8 cellular contexts compared by ENCODE assay signal in the genomic region with DNA sequence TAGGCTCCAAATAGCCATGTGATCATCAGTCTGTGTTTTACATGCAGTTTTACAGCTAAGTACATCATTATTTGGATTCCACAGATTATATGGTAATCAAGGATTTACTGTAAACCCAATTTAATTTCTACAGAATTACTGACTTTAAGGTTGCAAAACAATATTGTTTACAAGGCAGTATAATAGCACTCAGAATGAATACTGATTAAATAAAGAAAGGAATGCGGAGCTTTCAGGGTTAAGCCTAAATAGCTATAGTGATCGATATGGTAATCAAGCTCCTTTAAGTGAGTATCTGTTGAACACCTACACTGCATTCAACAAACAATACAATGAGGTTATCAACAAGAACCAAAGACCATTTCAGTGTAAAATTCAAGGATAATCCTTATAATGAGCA.
"Had no signal": no experiment of that assay in that cellular context is flagged by ENCODE, and none has a peak within 500 bp of the region (broad histone marks: within the 10 kb centered on the region; RNA-seq: fewer than 3 reads in every experiment).

No MANE protein-coding gene starts in this region.

- H3K27ac ChIP-seq: HL-60 had no signal

- H3K27ac Mint-ChIP-seq: IgD-negative memory B cell had no signal

- H3K4me3 ChIP-seq: K562 had no signal

- H3K27me3 Mint-ChIP-seq: IgD-negative memory B cell had no signal

- ATAC-seq: HepG2, K562 had no signal

- H3K4me3 Mint-ChIP-seq: IgD-negative memory B cell had no signal

- H3K4me1 Mint-ChIP-seq: IgD-negative memory B cell had no signal

- FAIRE-seq: HepG2, HTR-8/SVneo, K562 had no signal

- DNase-seq: IMR-90, KBM-7, KG1 had no signal
